In the genomic region with DNA sequence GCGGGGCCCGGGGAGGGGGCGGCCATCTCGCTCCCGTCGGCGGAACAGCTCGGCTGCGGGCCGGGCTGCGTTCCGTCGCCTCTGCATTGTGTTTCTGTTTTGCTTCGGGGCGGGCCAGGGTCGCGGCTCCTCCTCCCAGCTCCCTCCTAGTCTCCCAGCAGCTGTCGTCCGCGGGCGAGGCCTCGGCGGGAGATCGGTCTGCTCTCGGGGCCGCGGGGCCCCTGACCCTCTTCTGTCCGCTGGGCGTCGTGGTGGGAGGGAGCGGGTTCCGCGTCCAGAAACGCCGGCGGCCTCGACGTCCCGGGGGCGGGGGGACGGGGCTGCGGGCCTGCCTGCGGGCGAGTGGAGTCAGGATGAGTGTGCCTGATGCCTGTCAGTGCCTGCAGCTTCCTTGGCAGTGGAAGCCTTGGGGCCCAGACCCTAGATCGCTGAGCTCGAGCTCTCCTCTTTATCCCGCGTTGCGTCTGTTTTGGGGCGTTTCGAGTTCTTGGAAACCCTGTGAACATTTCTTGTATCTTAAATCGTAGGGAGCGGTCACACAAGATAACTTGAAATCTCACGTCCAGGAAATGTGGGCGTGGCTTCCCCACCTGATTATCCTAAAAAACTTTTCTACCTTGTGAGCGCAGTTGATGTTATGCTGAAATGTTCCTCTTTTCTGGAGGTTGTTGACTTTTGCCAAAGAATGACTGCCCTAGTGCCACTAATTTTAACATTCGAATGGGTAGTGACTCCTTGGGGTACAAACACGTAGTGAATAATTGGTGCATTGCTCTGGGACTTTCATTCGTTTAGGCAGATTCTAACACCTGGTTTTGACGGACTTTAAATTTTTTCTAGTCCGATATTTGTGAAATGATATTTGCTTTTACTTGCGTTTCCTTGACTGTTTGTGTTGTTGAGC, we compare ENCODE assay signal across 8 cellular contexts. TPM values are rescaled to one million over a fixed set of nuclear protein-coding genes. Genes with fewer than 3 reads are reported as not detected.
DNase-seq lines count a peak whose midpoint lies in the region; ATAC-seq lines count a peak whose summit lies in the region.

No MANE protein-coding gene starts in this region.

- H3K14ac ChIP-seq in neuronal stem cell (ENCODE audit: low read length): no peak overlapping the region

- H3K27me3 Mint-ChIP-seq in activated T-helper 17 cell treated with anti-CD3 and anti-CD28 coated beads, Interleukin-2, amount 50 U/mL, for 72 hours: no peaks in the 10 kb centered on the region

- peak overlapping the region; percentile 77 for H3K27ac Mint-ChIP-seq in activated T-helper 17 cell treated with anti-CD3 and anti-CD28 coated beads, Interleukin-2, amount 50 U/mL, for 72 hours

- peak overlapping the region; percentile 95 for H3K4me3 Mint-ChIP-seq in activated T-helper 17 cell treated with anti-CD3 and anti-CD28 coated beads, Interleukin-2, amount 50 U/mL, for 72 hours

- peak overlapping the region; percentile 66 for H2BK5ac ChIP-seq in neuronal stem cell (ENCODE audit: low read length)

- peaks cover 54% of the 10 kb centered on the region for H3K36me3 Mint-ChIP-seq in activated T-helper 17 cell treated with anti-CD3 and anti-CD28 coated beads, Interleukin-2, amount 50 U/mL, for 72 hours (ENCODE audit: low read depth)

- peak overlapping the region; percentile 86 for H3K27ac ChIP-seq in neuronal stem cell (replicated peaks; ENCODE audit: low read length)

- peaks cover 29% of the 10 kb centered on the region for H3K4me1 Mint-ChIP-seq in activated T-helper 17 cell treated with anti-CD3 and anti-CD28 coated beads, Interleukin-2, amount 50 U/mL, for 72 hours

- no CpG with 5 or more reads among the region's 62 CpGs for WGBS in neuronal stem cell (ENCODE audit: extremely low coverage in 2 of 2, insufficient read length in 2 of 2, insufficient replicate concordance in 1 of 2), 2 donors

- peak overlapping the region; percentile 37 for H2BK15ac ChIP-seq in neuronal stem cell (ENCODE audit: low read length)

- H3K4ac ChIP-seq in neuronal stem cell (ENCODE audit: low read length): no peak overlapping the region

- peaks cover 3 to 4% of the 10 kb centered on the region in 2 donors for H3K4me1 ChIP-seq in neuronal stem cell (ENCODE audit: control insufficient read depth in 2 of 2, insufficient read depth in 1 of 2, low read depth in 1 of 2, low read length in 2 of 2)

- H2AK5ac ChIP-seq in neuronal stem cell (ENCODE audit: low read depth, low read length): peak overlapping the region; percentile 84

- peaks cover 0 to 32% of the 10 kb centered on the region in 2 donors for H3K36me3 ChIP-seq in neuronal stem cell (replicated peaks in 1 of 2; ENCODE audit: control insufficient read depth in 2 of 2, insufficient read depth in 2 of 2, low read length in 2 of 2)

- peaks cover 0 to 2% of the 10 kb centered on the region in 2 donors for H3K9me3 ChIP-seq in neuronal stem cell (replicated peaks in 1 of 2; ENCODE audit: control insufficient read depth in 2 of 2, insufficient read depth in 1 of 2, low read depth in 1 of 2, low read length in 2 of 2)

- no peak overlapping the region for H4K91ac ChIP-seq in neuronal stem cell (ENCODE audit: low read depth, low read length, poor library complexity)

- ATAC-seq in GM18909 (IDR thresholded peaks at IDR 0.05; ENCODE audit: poor library complexity, unreplicated experiment): peak; percentile 46
- peak; percentile 37 for ATAC-seq in HG03280 (IDR thresholded peaks at IDR 0.05; ENCODE audit: unreplicated experiment)
- peak; percentile 61 for ATAC-seq in activated T-helper 17 cell treated with anti-CD3 and anti-CD28 coated beads, Interleukin-2, amount 50 U/mL, for 72 hours (replicated peaks)
- ATAC-seq in GM21825 (IDR thresholded peaks at IDR 0.05; ENCODE audit: unreplicated experiment): no peak

- H2BK12ac ChIP-seq in neuronal stem cell (ENCODE audit: low read length): no peak overlapping the region

- H3K4me2 ChIP-seq in neuronal stem cell (ENCODE audit: insufficient read depth, low read length, poor library complexity, severe bottlenecking): peak overlapping the region; percentile 48

- H3K9ac ChIP-seq in neuronal stem cell (ENCODE audit: low read depth, low read length, poor library complexity): peak overlapping the region; percentile 95

- peak overlapping the region; percentile 84 to 94 for H3K4me3 ChIP-seq in neuronal stem cell (ENCODE audit: low read length in 2 of 2)

- no peaks in the 10 kb centered on the region for H3K27me3 ChIP-seq in neuronal stem cell (ENCODE audit: control insufficient read depth in 3 of 3, insufficient read depth in 3 of 3, low read depth in 1 of 3, low read length in 3 of 3)

- DNase-seq in CMK (ENCODE audit: low read depth) (peak; percentile 56), NCI-H524 treated with DMSO at 0.1 percent for 48 hours (lab: John Stamatoyannopoulos, UW) (peak; percentile 27), germinal center (ENCODE audit: low spot score) (peak; percentile 21), neuronal stem cell (ENCODE audit: low spot score) (peak; percentile 61)

- H3K9me3 Mint-ChIP-seq in activated T-helper 17 cell treated with anti-CD3 and anti-CD28 coated beads, Interleukin-2, amount 50 U/mL, for 72 hours: no peaks in the 10 kb centered on the region

- peak overlapping the region; percentile 88 for H2AFZ ChIP-seq in neuronal stem cell (ENCODE audit: low read length)

- peak overlapping the region; percentile 98 for H3K18ac ChIP-seq in neuronal stem cell (ENCODE audit: low read length)

- H3K79me1 ChIP-seq in neuronal stem cell (ENCODE audit: low read depth, low read length): peaks cover 3% of the 10 kb centered on the region

- no peak overlapping the region for H4K8ac ChIP-seq in neuronal stem cell (ENCODE audit: low read depth, low read length)

- H2BK120ac ChIP-seq in neuronal stem cell (ENCODE audit: low read depth, low read length): no peak overlapping the region

- H3K23ac ChIP-seq in neuronal stem cell (ENCODE audit: low read depth, low read length, poor library complexity): peak overlapping the region; percentile 91

RNA-seq across cellular contexts. Expression of a gene that starts 0.7 kb away (rescaled TPM):
- total RNA-seq in activated T-helper 17 cell treated with anti-CD3 and anti-CD28 coated beads, Interleukin-2, amount 50 U/mL, for 72 hours: 10 to 100 TPM; 29.5 to 52.4 TPM
- 17.6 TPM for polyA plus RNA-seq in neuronal stem cell (2013, experiment 1 of 2)
- polyA plus RNA-seq in neuronal stem cell (2013, experiment 2 of 2): 17.7 TPM
